8 cellular contexts compared by ENCODE assay signal in genomic region chr9:77433675-77434445, GRCh38.
DNase-seq lines count a peak whose midpoint lies in the region; ATAC-seq lines count a peak whose summit lies in the region.

No MANE protein-coding gene starts in this region.

- peak; percentile 60 to 81 (median 62) for DNase-seq in NCI-H1417 (lab: John Stamatoyannopoulos, UW)
- DNase-seq in NCI-H1417 treated with DMSO at 0.1 percent for 48 hours (lab: John Stamatoyannopoulos, UW) = no peak
- DNase-seq in M059J (ENCODE audit: low read depth) = peak; percentile 67
- DNase-seq in T-cell = peak in 31 of 34 experiments; percentile 9 to 54 (median 36)
- peak; percentile 52 to 66 for DNase-seq in T47D (ENCODE audit: low read depth in 1 of 2, low spot score in 1 of 2)
- DNase-seq in islet precursor cell = peak; percentile 83
- peak; percentile 61 for DNase-seq in stimulated activated CD4-positive, alpha-beta T cell treated with anti-CD3 and anti-CD28 coated beads, Interleukin-15, amount 100 ng/mL, for 24 hours

- H3K36me3 Mint-ChIP-seq in T-cell = no peaks in the 10 kb centered on the region

- POLR2A ChIA-PET in T-cell (lab: Charles Lee) = no interaction called here

- H3K27ac Mint-ChIP-seq in T-cell = no peak overlapping the region

- CTCF ChIA-PET in T-cell (lab: Charles Lee) = interaction anchor here (0.6 to 2.0 kb wide), 19 partner anchors 8 to 936 kb away, joined by 3 to 15 read pairs (median 4); no protein-coding TSS in a partner anchor

- H3K4me1 Mint-ChIP-seq in T-cell = peaks cover 3 to 6% (median 3%) of the 10 kb centered on the region in 3 donors

- peaks cover 0 to 2% of the 10 kb centered on the region in 2 donors for H3K27me3 Mint-ChIP-seq in T-cell

- H3K4me3 Mint-ChIP-seq in T-cell = no peak overlapping the region

- in situ Hi-C loops in T47D (cut with HindIII; ENCODE audit: low pct_unique_long_range_greater_than_20kb, low sequenced_read_pairs) = no loop called here

- H3K9me3 Mint-ChIP-seq in T-cell = no peaks in the 10 kb centered on the region

- peak; percentile 74 for ATAC-seq in GM21737 (IDR thresholded peaks at IDR 0.05; ENCODE audit: unreplicated experiment)
- ATAC-seq in T-cell (replicated peaks in 1 of 4) = peak; percentile 80 to 94 (median 86)
